Comparison of ENCODE assay signal across 20 cellular contexts in the genomic region with DNA sequence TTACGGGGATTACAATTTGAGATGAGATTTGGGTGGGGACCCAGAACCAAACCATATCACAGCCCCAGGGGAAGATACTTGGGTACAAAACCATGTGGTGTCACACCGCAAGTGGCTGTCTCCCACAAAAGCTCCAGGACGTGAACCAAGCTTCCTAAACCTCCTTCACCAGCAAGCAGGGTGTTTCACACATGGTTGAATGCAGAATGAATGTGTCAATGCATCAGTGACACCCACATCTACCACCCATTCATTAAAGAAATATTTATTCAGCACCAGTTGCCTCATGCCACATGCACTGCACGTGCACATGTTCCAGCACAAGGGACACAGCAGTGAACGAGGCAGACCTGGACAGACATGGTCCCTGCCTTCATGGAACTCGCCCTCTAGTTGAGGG.
"Had no signal": no experiment of that assay in that cellular context is flagged by ENCODE, and none has a peak within 500 bp of the region (broad histone marks: within the 10 kb centered on the region; RNA-seq: fewer than 3 reads in every experiment).

No MANE protein-coding gene starts in this region.

- H3K4me3 Mint-ChIP-seq: naive thymus-derived CD8-positive, alpha-beta T cell; neural crest cell; stimulated activated naive B cell treated with anti-CD40 and anti-IgM and Interleukin-4, amounts not matched to agents 10 μg/mL and 1 μg/mL and 100 μg/mL, for 72 hours; stimulated activated naive CD8-positive, alpha-beta T cell treated with anti-CD3 and anti-CD28 coated beads, Interleukin-15, Interleukin-2, amounts not matched to agents 100 ng/mL and 50 ng/mL, for 24 hours had no signal

- H3K27me3 ChIP-seq: dorsolateral prefrontal cortex, gastrocnemius medialis, tibial nerve, upper lobe of right lung, uterus had no signal

- H3K9me3 Mint-ChIP-seq: naive thymus-derived CD8-positive, alpha-beta T cell; neural crest cell; stimulated activated naive B cell treated with anti-CD40 and anti-IgM and Interleukin-4, amounts not matched to agents 10 μg/mL and 1 μg/mL and 100 μg/mL, for 72 hours; stimulated activated naive CD8-positive, alpha-beta T cell treated with anti-CD3 and anti-CD28 coated beads, Interleukin-15, Interleukin-2, amounts not matched to agents 100 ng/mL and 50 ng/mL, for 24 hours had no signal

- H3K27ac Mint-ChIP-seq: naive thymus-derived CD8-positive, alpha-beta T cell; stimulated activated naive B cell treated with anti-CD40 and anti-IgM and Interleukin-4, amounts not matched to agents 10 μg/mL and 1 μg/mL and 100 μg/mL, for 72 hours; stimulated activated naive CD8-positive, alpha-beta T cell treated with anti-CD3 and anti-CD28 coated beads, Interleukin-15, Interleukin-2, amounts not matched to agents 100 ng/mL and 50 ng/mL, for 24 hours had no signal

- H3K4me1 ChIP-seq: gastrocnemius medialis, lower lobe of right lung, psoas muscle, upper lobe of right lung, uterus had no signal

- H3K9me3 ChIP-seq: gastrocnemius medialis, lower lobe of right lung, psoas muscle, thoracic aorta, tibial nerve, upper lobe of right lung, uterus had no signal

- ATAC-seq: gastrocnemius medialis; left ventricle myocardium superior; lower lobe of right lung; naive thymus-derived CD8-positive, alpha-beta T cell; psoas muscle; right cardiac atrium; stimulated activated naive B cell treated with anti-CD40 and anti-IgM and Interleukin-4, amounts not matched to agents 10 μg/mL and 1 μg/mL and 100 μg/mL, for 72 hours; upper lobe of right lung had no signal

- H3K36me3 Mint-ChIP-seq: naive thymus-derived CD8-positive, alpha-beta T cell; stimulated activated naive B cell treated with anti-CD40 and anti-IgM and Interleukin-4, amounts not matched to agents 10 μg/mL and 1 μg/mL and 100 μg/mL, for 72 hours had no signal

- H3K36me3 ChIP-seq: gastrocnemius medialis, lower lobe of right lung, thoracic aorta, tibial nerve, upper lobe of right lung, uterus had no signal

- H3K4me1 Mint-ChIP-seq: stimulated activated naive B cell treated with anti-CD40 and anti-IgM and Interleukin-4, amounts not matched to agents 10 μg/mL and 1 μg/mL and 100 μg/mL, for 72 hours had no signal

- DNase-seq: dorsolateral prefrontal cortex; effector CD4-positive, alpha-beta T cell; gastrocnemius medialis; head of caudate nucleus; left ventricle myocardium superior; lower lobe of right lung; naive thymus-derived CD8-positive, alpha-beta T cell; posterior cingulate gyrus; psoas muscle; right cardiac atrium; small intestine; stimulated activated CD4-positive, alpha-beta T cell treated with anti-CD3 and anti-CD28 coated beads, Interleukin-15, amount 100 ng/mL, for 24 hours; stimulated activated CD4-positive, alpha-beta T cell treated with anti-CD3 and anti-CD28 coated beads, Interleukin-2, amount 100 ng/mL, for 48 hours; stimulated activated naive B cell treated with anti-CD40 and anti-IgM and Interleukin-4, amounts not matched to agents 10 μg/mL and 1 μg/mL and 100 μg/mL, for 72 hours; upper lobe of right lung; uterus had no signal

- H3K4me3 ChIP-seq: dorsolateral prefrontal cortex, gastrocnemius medialis, lower lobe of right lung, psoas muscle, thoracic aorta, tibial nerve, upper lobe of right lung, uterus had no signal

- H3K27ac ChIP-seq: gastrocnemius medialis, lower lobe of right lung, psoas muscle, thoracic aorta, tibial nerve, upper lobe of right lung, uterus had no signal
